In the genomic region with DNA sequence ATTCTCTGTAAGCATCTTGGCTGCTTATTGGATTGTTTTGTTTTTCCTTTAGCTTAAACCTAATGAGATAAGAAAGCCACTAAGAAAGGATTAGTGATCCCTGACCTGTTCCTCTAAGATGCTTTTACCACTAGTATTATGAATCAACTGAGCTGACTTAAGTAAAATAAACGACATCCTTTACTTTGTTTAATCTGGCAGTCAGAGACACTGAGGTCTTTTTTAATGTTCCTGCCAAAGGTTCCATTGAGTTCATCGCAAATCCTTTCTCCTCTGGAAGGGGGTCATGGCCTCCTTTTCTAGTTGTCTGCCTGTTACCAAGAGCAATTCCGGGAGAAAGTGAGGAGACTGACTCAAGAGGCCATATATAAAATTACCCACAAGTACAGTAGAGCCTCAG, we compare ENCODE assay signal across 24 cellular contexts.
DNase-seq lines count a peak whose midpoint lies in the region; ATAC-seq, FAIRE-seq and TF ChIP-seq lines count a peak whose summit lies in the region.
"Had no signal": no experiment of that assay in that cellular context is flagged by ENCODE, and none has a peak within 500 bp of the region (broad histone marks: within the 10 kb centered on the region; RNA-seq: fewer than 3 reads in every experiment).

No MANE protein-coding gene starts in this region.

- CTCF ChIA-PET in HEK293T (lab: Yijun Ruan, JAX): no interaction called here

- H3K4me3 ChIP-seq in adipocyte (ENCODE audit: low read length) (no peak overlapping the region), fibroblast of villous mesenchyme (ENCODE audit: low read depth, low read length) (no peak overlapping the region), skeletal muscle cell (ENCODE audit: low read depth, low read length) (no peak overlapping the region)
- H3K4me3 ChIP-seq: BLaER1 treated with 17β-estradiol and CSF1 and Interleukin-3, amounts not matched to agents 10 nM and 100 nM; cardiac muscle cell; dorsolateral prefrontal cortex; heart left ventricle; lung; thyroid gland had no signal

- intact Hi-C loops in posterior cingulate gyrus (cut with DNase I): no loop called here

- DNase-seq in HFFc6 (peak; percentile 21), adipocyte (ENCODE audit: low read depth) (peak; percentile 12), fibroblast of villous mesenchyme (ENCODE audit: low read depth) (peak; percentile 81), skeletal muscle cell (ENCODE audit: low read depth) (peak; percentile 39), HEK293T (ENCODE audit: extremely low spot score) (no peak), RCC 7860 (ENCODE audit: low spot score) (no peak), posterior cingulate gyrus (no peak)
- DNase-seq: activated CD8-positive, alpha-beta T cell treated with anti-CD3 and anti-CD28 coated beads for 36 hours; activated T-cell treated with anti-CD3 and anti-CD28 coated beads, Interleukin-2, amount 50 U/mL, for 48 hours; DMS153; dorsolateral prefrontal cortex; erythroblast; heart left ventricle; natural killer cell; NCI-H1436; stimulated activated CD4-positive, alpha-beta T cell treated with anti-CD3 and anti-CD28 coated beads, Interleukin-15, amount 100 ng/mL, for 24 hours; thyroid gland had no signal

- H3K9me3 ChIP-seq in adipocyte (ENCODE audit: control insufficient read depth, low read length): no peaks in the 10 kb centered on the region
- H3K9me3 ChIP-seq: thyroid gland had no signal

- H3K9ac ChIP-seq in adipocyte (ENCODE audit: low read length): no peak overlapping the region
- H3K9ac ChIP-seq: BLaER1 treated with 17β-estradiol and CSF1 and Interleukin-3, amounts not matched to agents 10 nM and 100 nM had no signal

- no peaks in the 10 kb centered on the region for H3K36me3 Mint-ChIP-seq in HFFc6 (ENCODE audit: low read depth)
- H3K36me3 Mint-ChIP-seq: activated naive CD4-positive, alpha-beta T cell treated with anti-CD3 and anti-CD28 coated beads, Interleukin-2, amount 50 U/mL, for 72 hours; natural killer cell; stimulated activated effector memory CD8-positive, alpha-beta T cell treated with anti-CD3 and anti-CD28 coated beads, Interleukin-12 subunit alpha, Interleukin-12 subunit beta, amount 100 ng/mL, for 72 hours had no signal

- POLR2A ChIA-PET in HEK293T (lab: Yijun Ruan, JAX): no interaction called here

- no peaks in the 10 kb centered on the region for H3K36me3 ChIP-seq in adipocyte (ENCODE audit: control insufficient read depth, insufficient read depth, low read length, severe bottlenecking)
- H3K36me3 ChIP-seq: BLaER1 treated with 17β-estradiol and CSF1 and Interleukin-3, amounts not matched to agents 10 nM and 100 nM; cardiac muscle cell; heart left ventricle; thyroid gland had no signal

- no peaks in the 10 kb centered on the region for H3K4me1 ChIP-seq in adipocyte (ENCODE audit: control insufficient read depth, insufficient read depth, low read length)
- H3K4me1 ChIP-seq: heart left ventricle, thyroid gland had no signal

- no peaks in the 10 kb centered on the region for H3K9me3 Mint-ChIP-seq in HFFc6

- no peaks in the 10 kb centered on the region for H3K27me3 Mint-ChIP-seq in HFFc6 (ENCODE audit: insufficient read depth)
- H3K27me3 Mint-ChIP-seq: activated CD8-positive, alpha-beta T cell treated with anti-CD3 and anti-CD28 coated beads for 36 hours had no signal

- H3K4me1 Mint-ChIP-seq in HFFc6 (ENCODE audit: low read depth): peaks cover 20% of the 10 kb centered on the region
- H3K4me1 Mint-ChIP-seq: natural killer cell; stimulated activated effector memory CD8-positive, alpha-beta T cell treated with anti-CD3 and anti-CD28 coated beads, Interleukin-12 subunit alpha, Interleukin-12 subunit beta, amount 100 ng/mL, for 72 hours had no signal

- no peak overlapping the region for H3K4me3 Mint-ChIP-seq in HFFc6
- H3K4me3 Mint-ChIP-seq: activated CD8-positive, alpha-beta T cell treated with anti-CD3 and anti-CD28 coated beads for 36 hours; natural killer cell; stimulated activated effector memory CD8-positive, alpha-beta T cell treated with anti-CD3 and anti-CD28 coated beads, Interleukin-12 subunit alpha, Interleukin-12 subunit beta, amount 100 ng/mL, for 72 hours had no signal

- no peak for TF ChIP-seq CTCF in HFFc6 (IDR thresholded peaks at IDR 0.05)
- no peak for TF ChIP-seq CTCF in fibroblast of villous mesenchyme (IDR thresholded peaks at IDR 0.05; ENCODE audit: insufficient read depth, low read depth, low read length)

- no peak for FAIRE-seq in RCC 7860 (lab: Jason Lieb, UNC)

- peak overlapping the region; percentile 53 for H3K27ac Mint-ChIP-seq in HFFc6
- H3K27ac Mint-ChIP-seq: activated CD8-positive, alpha-beta T cell treated with anti-CD3 and anti-CD28 coated beads for 36 hours; activated naive CD4-positive, alpha-beta T cell treated with anti-CD3 and anti-CD28 coated beads, Interleukin-2, amount 50 U/mL, for 72 hours; natural killer cell; stimulated activated effector memory CD8-positive, alpha-beta T cell treated with anti-CD3 and anti-CD28 coated beads, Interleukin-12 subunit alpha, Interleukin-12 subunit beta, amount 100 ng/mL, for 72 hours had no signal

- no peak for ATAC-seq in GM21723 (IDR thresholded peaks at IDR 0.05; ENCODE audit: unreplicated experiment)
- ATAC-seq: activated CD8-positive, alpha-beta T cell treated with anti-CD3 and anti-CD28 coated beads for 36 hours; activated naive CD4-positive, alpha-beta T cell treated with anti-CD3 and anti-CD28 coated beads, Interleukin-2, amount 50 U/mL, for 72 hours; heart left ventricle; natural killer cell; Right ventricle myocardium inferior; stimulated activated effector memory CD8-positive, alpha-beta T cell treated with anti-CD3 and anti-CD28 coated beads, Interleukin-12 subunit alpha, Interleukin-12 subunit beta, amount 100 ng/mL, for 72 hours had no signal

- no peaks in the 10 kb centered on the region for H3K27me3 ChIP-seq in adipocyte (replicated peaks; ENCODE audit: control insufficient read depth, insufficient read depth, low read length)
- H3K27me3 ChIP-seq: BLaER1 treated with 17β-estradiol and CSF1 and Interleukin-3, amounts not matched to agents 10 nM and 100 nM; cardiac muscle cell; dorsolateral prefrontal cortex; heart left ventricle; thyroid gland had no signal

TF ChIP-seq in HEK293T, 16 proteins besides CTCF, POLR2A, EP300 and RAD21:
- TF ChIP-seq SP1 (IDR thresholded peaks at IDR 0.05) (no peak), TARDBP (IDR thresholded peaks at IDR 0.05) (no peak), BHLHE40 (IDR thresholded peaks at IDR 0.05; ENCODE audit: borderline replicate concordance) (no peak), ELF4 (IDR thresholded peaks at IDR 0.05) (no peak), NFRKB (IDR thresholded peaks at IDR 0.05) (no peak), SUZ12 (IDR thresholded peaks at IDR 0.05) (no peak), HDGF (IDR thresholded peaks at IDR 0.05; ENCODE audit: borderline replicate concordance) (no peak), ZNF384 (IDR thresholded peaks at IDR 0.05) (no peak), ARNT (IDR thresholded peaks at IDR 0.05) (no peak), PKNOX1 (IDR thresholded peaks at IDR 0.05) (no peak), FOXM1 (IDR thresholded peaks at IDR 0.05; ENCODE audit: borderline replicate concordance) (no peak), LEF1 (IDR thresholded peaks at IDR 0.05; ENCODE audit: borderline replicate concordance) (no peak), FOXA1 (IDR thresholded peaks at IDR 0.05) (no peak), CTBP1 (IDR thresholded peaks at IDR 0.05; ENCODE audit: borderline replicate concordance) (no peak)

Comparison
In these comparisons a context has a peak if more than half of its experiments do, and no peak if none do; other contexts are left out.
1. DNase-seq: peak in HFFc6 (single experiment), adipocyte (single experiment), fibroblast of villous mesenchyme (single experiment) and skeletal muscle cell (single experiment); none in HEK293T (single experiment), RCC 7860 (single experiment) and posterior cingulate gyrus (0 of 10).